15 cellular contexts compared by ENCODE assay signal in genomic region chr10:30170146-30170545, GRCh38.
DNase-seq lines count a peak whose midpoint lies in the region; ATAC-seq, FAIRE-seq and TF ChIP-seq lines count a peak whose summit lies in the region.
"Had no signal": no experiment of that assay in that cellular context is flagged by ENCODE, and none has a peak within 500 bp of the region (broad histone marks: within the 10 kb centered on the region; RNA-seq: fewer than 3 reads in every experiment).

No MANE protein-coding gene starts in this region.

- H3K79me2 ChIP-seq in GM23248 (ENCODE audit: insufficient read depth) (no peaks in the 10 kb centered on the region), K562 (ENCODE audit: control insufficient read depth, insufficient read depth, low read length) (no peaks in the 10 kb centered on the region), trophoblast cell (ENCODE audit: control insufficient read depth, insufficient read depth, low read length, poor library complexity) (no peaks in the 10 kb centered on the region)

- H4K20me1 ChIP-seq in GM23248 (ENCODE audit: insufficient read depth) (no peaks in the 10 kb centered on the region), IMR-90 (ENCODE audit: insufficient read depth, low read length) (no peaks in the 10 kb centered on the region), K562 (replicated peaks; ENCODE audit: control insufficient read depth, insufficient read depth, low read length) (no peaks in the 10 kb centered on the region)
- H4K20me1 ChIP-seq: BLaER1 treated with 17β-estradiol and CSF1 and Interleukin-3, amounts not matched to agents 10 nM and 100 nM had no signal

- peak overlapping the region; percentile 64; the same call in 1 of the 2 replicates for H2AK5ac ChIP-seq in IMR-90 (ENCODE audit: low read depth, low read length)
- H2AK5ac ChIP-seq in trophoblast cell (ENCODE audit: low read length): no peak overlapping the region

- H3K9me1 ChIP-seq in IMR-90 (ENCODE audit: insufficient read depth, low read length) (0 out of 2 replicates have a peak, but pooled peaks cover 4% of the 10 kb centered on the region), K562 (ENCODE audit: control insufficient read depth, insufficient read depth, low read length) (no peaks in the 10 kb centered on the region)

- H3K36me3 Mint-ChIP-seq in stimulated activated effector memory CD8-positive, alpha-beta T cell treated with anti-CD3 and anti-CD28 coated beads, Interleukin-12 subunit alpha, Interleukin-12 subunit beta, amount 100 ng/mL, for 72 hours: no peaks in the 10 kb centered on the region
- H3K36me3 Mint-ChIP-seq in naive thymus-derived CD4-positive, alpha-beta T cell: peaks cover 0 to 4% (median 0%) of the 10 kb centered on the region in 5 donors
- H3K36me3 Mint-ChIP-seq: CD8-positive, alpha-beta T cell; IgD-negative memory B cell had no signal

- POLR2A ChIA-PET in IMR-90 (lab: Charles Lee; ENCODE audit: unreplicated experiment): no interaction called here
- POLR2A ChIA-PET in K562 (lab: Yijun Ruan, JAX): no interaction called here
- POLR2A ChIA-PET in naive thymus-derived CD4-positive, alpha-beta T cell (lab: Charles Lee): interaction anchor here (0.6 kb wide), 1 partner anchor 16 kb away, joined by 4 read pairs; no protein-coding TSS in a partner anchor

- H4K12ac ChIP-seq in trophoblast cell (ENCODE audit: low read depth, low read length): no peak overlapping the region

- H3K36me3 ChIP-seq in GM23248 (ENCODE audit: low read depth) (no peaks in the 10 kb centered on the region), IMR-90 (ENCODE audit: control insufficient read depth, insufficient read depth, low read length) (no peaks in the 10 kb centered on the region), K562 (ENCODE audit: control insufficient read depth, insufficient read depth, low read length) (no peaks in the 10 kb centered on the region), trophoblast cell (ENCODE audit: control insufficient read depth in 1 of 2, insufficient read depth in 2 of 2, low read length in 2 of 2) (no peaks in the 10 kb centered on the region)
- no peaks in the 10 kb centered on the region for H3K36me3 ChIP-seq in naive thymus-derived CD4-positive, alpha-beta T cell (ENCODE audit: control insufficient read depth in 2 of 3, insufficient read depth in 3 of 3, low read length in 3 of 3)
- H3K36me3 ChIP-seq: BLaER1 treated with 17β-estradiol and CSF1 and Interleukin-3, amounts not matched to agents 10 nM and 100 nM; HAP-1 had no signal

- H2AK9ac ChIP-seq in IMR-90 (replicated peaks; ENCODE audit: low read depth, low read length, poor library complexity): no peak overlapping the region

- H3K56ac ChIP-seq in IMR-90 (ENCODE audit: extremely low read depth, insufficient read depth, low read length): no peak overlapping the region

- CTCF ChIA-PET in IMR-90 (lab: Yijun Ruan, JAX): no interaction called here
- CTCF ChIA-PET in K562 (lab: Yijun Ruan, JAX; ENCODE audit: low intra/inter-chr PET ratio): no interaction called here
- CTCF ChIA-PET in naive thymus-derived CD4-positive, alpha-beta T cell (lab: Charles Lee): no interaction called here

- H3K27ac ChIP-seq in GM23248 (no peak overlapping the region), IMR-90 (ENCODE audit: insufficient read depth, low read length) (no peak overlapping the region), K562 (ENCODE audit: extremely low read depth, low read depth, low read length) (no peak overlapping the region), trophoblast cell (ENCODE audit: low read depth, low read length) (no peak overlapping the region)
- no peak overlapping the region for H3K27ac ChIP-seq in naive thymus-derived CD4-positive, alpha-beta T cell (ENCODE audit: low read depth, low read length)
- H3K27ac ChIP-seq: BLaER1 treated with 17β-estradiol and CSF1 and Interleukin-3, amounts not matched to agents 10 nM and 100 nM had no signal

- intact Hi-C loops in IMR-90 (cut with micrococcal nuclease): no loop called here
- intact Hi-C loops in K562 (cut with micrococcal nuclease): no loop called here
- intact Hi-C loops in naive thymus-derived CD4-positive, alpha-beta T cell (cut with micrococcal nuclease): no loop called here

- TF ChIP-seq POLR2A in IMR-90 (IDR thresholded peaks at IDR 0.05; ENCODE audit: low read depth, low read length) (no peak), K562 (conservative IDR thresholded peaks at IDR 0.05) (no peak)

- H3K9me2 ChIP-seq in GM23248 (ENCODE audit: insufficient read depth): no peaks in the 10 kb centered on the region

- H3K27me3 Mint-ChIP-seq in naive thymus-derived CD4-positive, alpha-beta T cell: peaks cover 19 to 36% (median 29%) of the 10 kb centered on the region in 5 donors

- H2AFZ ChIP-seq in GM23248 (no peak overlapping the region), IMR-90 (replicated peaks; ENCODE audit: low read length, poor library complexity) (no peak overlapping the region), K562 (ENCODE audit: low read depth, low read length) (no peak overlapping the region), trophoblast cell (ENCODE audit: insufficient read depth, low read length, poor library complexity) (no peak overlapping the region)

- H3K14ac ChIP-seq in IMR-90 (replicated peaks; ENCODE audit: low read depth, low read length) (no peak overlapping the region; the same call in 1 of the 2 replicates), trophoblast cell (ENCODE audit: low read length) (no peak overlapping the region)

- H4K8ac ChIP-seq in IMR-90 (ENCODE audit: low read depth in 2 of 2, low read length in 2 of 2): no peak overlapping the region
- H4K8ac ChIP-seq in trophoblast cell (ENCODE audit: low read depth, low read length): no peak overlapping the region

- DNase-seq in GM23248 (no peak), IMR-90 (no peak), K562 (ENCODE audit: extremely low read depth in 1 of 4, low spot score in 3 of 4) (no peak), trophoblast cell (no peak)
- DNase-seq in stimulated activated effector memory CD8-positive, alpha-beta T cell treated with anti-CD3 and anti-CD28 coated beads, Interleukin-12 subunit alpha, Interleukin-12 subunit beta, amount 100 ng/mL, for 72 hours (ENCODE audit: low spot score in 2 of 2): no peak
- no peak for DNase-seq in naive thymus-derived CD4-positive, alpha-beta T cell
- DNase-seq: Calu3, DMS79 treated with DMSO at 0.1 percent for 48 hours, GF-D8 had no signal

- H3K23ac ChIP-seq in IMR-90 (ENCODE audit: low read depth, low read length): no peak overlapping the region
- peak overlapping the region; percentile 11 for H3K23ac ChIP-seq in trophoblast cell (ENCODE audit: low read length)

- WGBS in GM23248 (ENCODE audit: low coverage in 1 of 2, low lambda C conversion rate in 2 of 2, missing lambda C conversion rate in 2 of 2), 2 experiments: 94 to 96% methylated on average over 3 of the region's 3 CpGs
- WGBS in IMR-90 (ENCODE audit: extremely low coverage in 2 of 2, insufficient read length in 1 of 2), 2 experiments: 100% methylated on average over 1 of the region's 3 CpGs; no CpG with 5 or more reads in 1 of the 2 experiments
- WGBS in K562 (ENCODE audit: insufficient coverage, low coverage, missing lambda C conversion rate): 67% methylated on average over 3 of the region's 3 CpGs
- no CpG with 5 or more reads among the region's 3 CpGs for WGBS in trophoblast cell (ENCODE audit: extremely low coverage, insufficient coverage, insufficient read length)

- peaks cover 18% of the 10 kb centered on the region for H3F3A ChIP-seq in GM23248 (ENCODE audit: insufficient read depth)

- H2BK120ac ChIP-seq in IMR-90 (ENCODE audit: low read depth, low read length): no peak overlapping the region
- no peak overlapping the region for H2BK120ac ChIP-seq in trophoblast cell (ENCODE audit: insufficient read depth, low read length, poor library complexity)

- BruUV-seq in IMR-90 (replicated peaks; lab: Mats Ljungman, UMichigan) (no TSS peak), K562 (replicated peaks; lab: Mats Ljungman, UMichigan) (no TSS peak)

- no peak for TF ChIP-seq CTCF in IMR-90 (conservative IDR thresholded peaks at IDR 0.05; ENCODE audit: low read depth, low read length)
- TF ChIP-seq CTCF in K562 (IDR thresholded peaks at IDR 0.05 in 2 of 3, conservative IDR thresholded peaks at IDR 0.05 in 1 of 3; ENCODE audit: insufficient read depth in 2 of 3, low read depth in 1 of 3, low read length in 3 of 3): no peak

- no peak overlapping the region for H2BK15ac ChIP-seq in IMR-90 (ENCODE audit: low read depth, low read length)

- H4K5ac ChIP-seq in IMR-90 (ENCODE audit: low read depth, low read length): no peak overlapping the region

- ATAC-seq in IMR-90 (ENCODE audit: low read depth) (no peak), K562 (no peak)
- ATAC-seq in stimulated activated effector memory CD8-positive, alpha-beta T cell treated with anti-CD3 and anti-CD28 coated beads, Interleukin-12 subunit alpha, Interleukin-12 subunit beta, amount 100 ng/mL, for 72 hours: no peak
- ATAC-seq in naive thymus-derived CD4-positive, alpha-beta T cell: no peak
- ATAC-seq: CD8-positive, alpha-beta T cell had no signal

- no peak overlapping the region for H2BK12ac ChIP-seq in trophoblast cell (ENCODE audit: low read length)

- H3K18ac ChIP-seq in IMR-90 (ENCODE audit: low read depth, low read length): no peak overlapping the region; the same call in 1 of the 2 replicates
- no peak overlapping the region for H3K18ac ChIP-seq in trophoblast cell (ENCODE audit: low read length)

- no peak overlapping the region for H3K4me3 Mint-ChIP-seq in stimulated activated effector memory CD8-positive, alpha-beta T cell treated with anti-CD3 and anti-CD28 coated beads, Interleukin-12 subunit alpha, Interleukin-12 subunit beta, amount 100 ng/mL, for 72 hours
- no peak overlapping the region for H3K4me3 Mint-ChIP-seq in naive thymus-derived CD4-positive, alpha-beta T cell
- H3K4me3 Mint-ChIP-seq: B cell; CD8-positive, alpha-beta T cell had no signal

- H3K27ac Mint-ChIP-seq in stimulated activated effector memory CD8-positive, alpha-beta T cell treated with anti-CD3 and anti-CD28 coated beads, Interleukin-12 subunit alpha, Interleukin-12 subunit beta, amount 100 ng/mL, for 72 hours: no peak overlapping the region
- no peak overlapping the region for H3K27ac Mint-ChIP-seq in naive thymus-derived CD4-positive, alpha-beta T cell
- H3K27ac Mint-ChIP-seq: B cell; CD8-positive, alpha-beta T cell; IgD-negative memory B cell had no signal

- H3K4me1 ChIP-seq in GM23248 (ENCODE audit: insufficient read depth) (peaks cover 32% of the 10 kb centered on the region), IMR-90 (ENCODE audit: control insufficient read depth, insufficient read depth, low read length) (no peaks in the 10 kb centered on the region), K562 (replicated peaks in 1 of 2; ENCODE audit: control insufficient read depth in 2 of 2, insufficient read depth in 2 of 2, low read length in 2 of 2) (peaks cover 0 to 9% of the 10 kb centered on the region in 2 experiments; a peak in 2 of 5 replicates), trophoblast cell (ENCODE audit: control insufficient read depth in 1 of 2, insufficient read depth in 2 of 2, low read length in 2 of 2) (peaks cover 0 to 7% of the 10 kb centered on the region in 2 experiments)
- no peaks in the 10 kb centered on the region for H3K4me1 ChIP-seq in naive thymus-derived CD4-positive, alpha-beta T cell (ENCODE audit: control insufficient read depth in 2 of 2, insufficient read depth in 2 of 2, low read length in 2 of 2)
- H3K4me1 ChIP-seq: HAP-1 had no signal

- H3K9me3 ChIP-seq in GM23248 (ENCODE audit: low read depth): no peaks in the 10 kb centered on the region
- peaks cover 2% of the 10 kb centered on the region; the same call in 1 of the 2 replicates for H3K9me3 ChIP-seq in IMR-90 (ENCODE audit: control insufficient read depth, insufficient read depth, low read length)
- H3K9me3 ChIP-seq in K562 (replicated peaks; ENCODE audit: control insufficient read depth, insufficient read depth, low read depth, low read length): no peaks in the 10 kb centered on the region
- no peaks in the 10 kb centered on the region for H3K9me3 ChIP-seq in trophoblast cell (ENCODE audit: insufficient read depth, low read depth, low read length)
- no peaks in the 10 kb centered on the region for H3K9me3 ChIP-seq in naive thymus-derived CD4-positive, alpha-beta T cell (ENCODE audit: control insufficient read depth in 2 of 3, low read length in 3 of 3)
- H3K9me3 ChIP-seq: HAP-1 had no signal

- H3K4me3 ChIP-seq in GM23248 (no peak overlapping the region), IMR-90 (ENCODE audit: insufficient read depth, low read depth, low read length) (no peak overlapping the region), K562 (no peak overlapping the region), trophoblast cell (ENCODE audit: low read depth, low read length) (no peak overlapping the region)
- H3K4me3 ChIP-seq in naive thymus-derived CD4-positive, alpha-beta T cell (ENCODE audit: low read length): no peak overlapping the region
- H3K4me3 ChIP-seq: BLaER1 treated with 17β-estradiol and CSF1 and Interleukin-3, amounts not matched to agents 10 nM and 100 nM; HAP-1 had no signal

- H3K4me1 Mint-ChIP-seq in stimulated activated effector memory CD8-positive, alpha-beta T cell treated with anti-CD3 and anti-CD28 coated beads, Interleukin-12 subunit alpha, Interleukin-12 subunit beta, amount 100 ng/mL, for 72 hours: no peaks in the 10 kb centered on the region
- H3K4me1 Mint-ChIP-seq in naive thymus-derived CD4-positive, alpha-beta T cell: no peaks in the 10 kb centered on the region
- H3K4me1 Mint-ChIP-seq: B cell, IgD-negative memory B cell had no signal

- H3K9me3 Mint-ChIP-seq in stimulated activated effector memory CD8-positive, alpha-beta T cell treated with anti-CD3 and anti-CD28 coated beads, Interleukin-12 subunit alpha, Interleukin-12 subunit beta, amount 100 ng/mL, for 72 hours: no peaks in the 10 kb centered on the region
- peaks cover 0 to 5% (median 0%) of the 10 kb centered on the region in 11 donors for H3K9me3 Mint-ChIP-seq in naive thymus-derived CD4-positive, alpha-beta T cell
- H3K9me3 Mint-ChIP-seq: CD8-positive, alpha-beta T cell; IgD-negative memory B cell had no signal

- no peaks in the 10 kb centered on the region for H3K27me3 ChIP-seq in GM23248 (replicated peaks; ENCODE audit: insufficient read depth)
- no peaks in the 10 kb centered on the region for H3K27me3 ChIP-seq in IMR-90 (ENCODE audit: control insufficient read depth, insufficient read depth, low read length)
- peaks cover 2 to 17% of the 10 kb centered on the region in 2 experiments; a peak in 3 of 5 replicates for H3K27me3 ChIP-seq in K562 (ENCODE audit: control insufficient read depth in 2 of 2, insufficient read depth in 2 of 2, low read length in 2 of 2)
- no peaks in the 10 kb centered on the region for H3K27me3 ChIP-seq in trophoblast cell (ENCODE audit: insufficient read depth, low read length)
- H3K27me3 ChIP-seq in naive thymus-derived CD4-positive, alpha-beta T cell (ENCODE audit: control insufficient read depth in 2 of 2, insufficient read depth in 2 of 2, low read length in 2 of 2): no peaks in the 10 kb centered on the region
- H3K27me3 ChIP-seq: BLaER1 treated with 17β-estradiol and CSF1 and Interleukin-3, amounts not matched to agents 10 nM and 100 nM had no signal

- FAIRE-seq in K562 (lab: Jason Lieb, UNC): peak; percentile 15
- FAIRE-seq: HTR-8/SVneo had no signal

- dilution Hi-C loops in IMR-90 (cut with HindIII; ENCODE audit: low sequenced_read_pairs, unreplicated experiment): no loop called here

- no peak overlapping the region for H2BK5ac ChIP-seq in IMR-90 (ENCODE audit: low read depth, low read length, poor library complexity, severe bottlenecking)
- H2BK5ac ChIP-seq in trophoblast cell (ENCODE audit: low read depth, low read length, poor library complexity): no peak overlapping the region

- H3K4ac ChIP-seq in IMR-90 (ENCODE audit: low read depth, low read length) (no peak overlapping the region), trophoblast cell (ENCODE audit: low read depth, low read length) (no peak overlapping the region)

- H3K79me1 ChIP-seq in IMR-90 (ENCODE audit: low read depth in 1 of 2, low read length in 2 of 2) (no peaks in the 10 kb centered on the region), trophoblast cell (ENCODE audit: low read length) (no peaks in the 10 kb centered on the region)

- no peak for TF ChIP-seq RAD21 in IMR-90 (IDR thresholded peaks at IDR 0.05; ENCODE audit: low read length)
- TF ChIP-seq RAD21 in K562 (CRISPR knock-in tag; conservative IDR thresholded peaks at IDR 0.05 in 1 of 2, IDR thresholded peaks at IDR 0.05 in 1 of 2): no peak

- no peak overlapping the region for H3K9ac ChIP-seq in GM23248
- H3K9ac ChIP-seq in IMR-90 (ENCODE audit: low read depth, low read length): no peak overlapping the region
- H3K9ac ChIP-seq in K562 (ENCODE audit: insufficient read depth in 1 of 2, low read depth in 2 of 2, low read length in 2 of 2): no peak overlapping the region
- H3K9ac ChIP-seq in trophoblast cell (ENCODE audit: low read length): no peak overlapping the region
- H3K9ac ChIP-seq: BLaER1 treated with 17β-estradiol and CSF1 and Interleukin-3, amounts not matched to agents 10 nM and 100 nM had no signal

- no peak overlapping the region for H4K91ac ChIP-seq in IMR-90 (ENCODE audit: insufficient read depth, low read depth, low read length)
- H4K91ac ChIP-seq in trophoblast cell (ENCODE audit: low read depth, low read length): no peak overlapping the region

- no peak for TF ChIP-seq EP300 in K562 (IDR thresholded peaks at IDR 0.05; ENCODE audit: low read length)

- H2BK20ac ChIP-seq in IMR-90 (ENCODE audit: low read depth, low read length): no peak overlapping the region

- H3K4me2 ChIP-seq in GM23248 (ENCODE audit: unreplicated experiment): peak overlapping the region; percentile 5
- H3K4me2 ChIP-seq in IMR-90 (ENCODE audit: low read depth, low read length): no peak overlapping the region
- H3K4me2 ChIP-seq in K562 (ENCODE audit: insufficient read depth, low read length): no peak overlapping the region
- H3K4me2 ChIP-seq in trophoblast cell (ENCODE audit: low read length): no peak overlapping the region
- H3K4me2 ChIP-seq: BLaER1 treated with 17β-estradiol and CSF1 and Interleukin-3, amounts not matched to agents 10 nM and 100 nM had no signal

- in situ Hi-C loops in GM23248 (cut with MboI): no loop called here
- in situ Hi-C loops in IMR-90 (cut with MboI; ENCODE audit: low sequenced_read_pairs): no loop called here
- in situ Hi-C loops in K562 (cut with MboI): no loop called here
